In genomic region chr12:40287369-40287975, GRCh38 we compare ENCODE assay signal across 18 cellular contexts.
A peak's percentile ranks its signal among the peaks of the same experiment; 100 is the strongest.
DNase-seq lines count a peak whose midpoint lies in the region; ATAC-seq and TF ChIP-seq lines count a peak whose summit lies in the region.
"Had no signal": no experiment of that assay in that cellular context is flagged by ENCODE, and none has a peak within 500 bp of the region (broad histone marks: within the 10 kb centered on the region; RNA-seq: fewer than 3 reads in every experiment).

No MANE protein-coding gene starts in this region.

- peak; percentile 7 for DNase-seq in Caki2 (ENCODE audit: low read depth)
- peak; percentile 4 for DNase-seq in PC-3
- DNase-seq in kidney tubule cell (ENCODE audit: low spot score) = peak; percentile 56
- peak; percentile 48 for DNase-seq in renal cortical epithelial cell (ENCODE audit: low read depth)
- DNase-seq in lower leg skin (ENCODE audit: low spot score in 2 of 2) = no peak
- DNase-seq in foreskin fibroblast = no peak
- no peak for DNase-seq in osteoblast (ENCODE audit: insufficient read length, low spot score, missing footprints)
- no peak for DNase-seq in transverse colon
- DNase-seq: Calu3; CD4-positive, CD25-positive, alpha-beta regulatory T cell; CD8-positive, alpha-beta T cell; DMS53; DMS79 treated with DMSO at 0.1 percent for 48 hours; GF-D8; H7 had no signal

- no peaks in the 10 kb centered on the region for H3K9me2 ChIP-seq in PC-3 (replicated peaks; ENCODE audit: low read length)

- in situ Hi-C loops in Caki2 (cut with HindIII; ENCODE audit: low pct_unique_long_range_greater_than_20kb, low sequenced_read_pairs) (no loop called here), transverse colon (cut with MboI; ENCODE audit: low pct_ligation_motif_present in 1 of 4, low pct_unique_long_range_greater_than_20kb in 1 of 4, low sequenced_read_pairs in 3 of 4) (no loop called here)

- POLR2A ChIA-PET in PC-3 (lab: Charles Lee; ENCODE audit: unreplicated experiment) = no interaction called here

- TF ChIP-seq CTCF in PC-3 (conservative IDR thresholded peaks at IDR 0.05; ENCODE audit: low read depth, low read length) (no peak), lower leg skin (IDR thresholded peaks at IDR 0.05) (no peak), foreskin fibroblast (IDR thresholded peaks at IDR 0.05; ENCODE audit: low read depth, low read length) (no peak), osteoblast (IDR thresholded peaks at IDR 0.05; ENCODE audit: extremely low read depth, low read depth, low read length) (no peak), transverse colon (IDR thresholded peaks at IDR 0.05) (no peak)

- no peaks in the 10 kb centered on the region for H3K79me2 ChIP-seq in PC-3 (ENCODE audit: low read length)
- H3K79me2 ChIP-seq in osteoblast (ENCODE audit: insufficient read depth, low read length) = no peaks in the 10 kb centered on the region

- WGBS in lower leg skin, 2 donors = 93 to 94% methylated on average over 7 of the region's 7 CpGs
- 84 to 87% methylated on average over 7 of the region's 7 CpGs for WGBS in transverse colon (ENCODE audit: low coverage in 1 of 2), 2 donors

- H3K9ac ChIP-seq in PC-3 (ENCODE audit: low read length) = no peak overlapping the region
- H3K9ac ChIP-seq: BLaER1, GM23248 had no signal

- TF ChIP-seq EP300 in transverse colon (IDR thresholded peaks at IDR 0.05; ENCODE audit: low read depth) = no peak

- TF ChIP-seq POLR2A in lower leg skin (IDR thresholded peaks at IDR 0.05) = no peak
- TF ChIP-seq POLR2A in transverse colon (IDR thresholded peaks at IDR 0.05) = no peak

- no peaks in the 10 kb centered on the region for H3K36me3 ChIP-seq in PC-3 (ENCODE audit: low read depth, low read length)
- H3K36me3 ChIP-seq in osteoblast (ENCODE audit: insufficient read depth, low read length) = no peaks in the 10 kb centered on the region
- peaks cover 0 to 10% (median 0%) of the 10 kb centered on the region in 4 donors for H3K36me3 ChIP-seq in transverse colon
- H3K36me3 ChIP-seq: BLaER1 had no signal

- H3K4me2 ChIP-seq in PC-3 (ENCODE audit: low read length) (no peak overlapping the region), osteoblast (ENCODE audit: insufficient read depth, low read length) (no peak overlapping the region)
- H3K4me2 ChIP-seq: BLaER1 had no signal

- ATAC-seq in PC-3 = no peak
- ATAC-seq: CD8-positive, alpha-beta T cell had no signal

- H3K27me3 ChIP-seq in PC-3 (ENCODE audit: low read length) (no peaks in the 10 kb centered on the region), osteoblast (ENCODE audit: insufficient read depth, low read length) (no peaks in the 10 kb centered on the region), transverse colon (no peaks in the 10 kb centered on the region)
- H3K27me3 ChIP-seq: BLaER1 had no signal

- H3K4me3 ChIP-seq in PC-3 (ENCODE audit: low read length) (no peak overlapping the region), lower leg skin (ENCODE audit: low read depth, poor library complexity, severe bottlenecking) (no peak overlapping the region), foreskin fibroblast (ENCODE audit: low read depth in 1 of 2, low read length in 2 of 2) (no peak overlapping the region), osteoblast (ENCODE audit: insufficient read depth, low read length) (no peak overlapping the region), transverse colon (no peak overlapping the region)
- H3K4me3 ChIP-seq: BLaER1, GM23248 had no signal

- H3F3A ChIP-seq in PC-3 (ENCODE audit: low read length, unreplicated experiment) = no peaks in the 10 kb centered on the region

- BruUV-seq in PC-3 (replicated peaks; lab: Mats Ljungman, UMichigan) = no TSS peak

- H3K9me3 ChIP-seq in PC-3 (ENCODE audit: low read length) = no peaks in the 10 kb centered on the region
- no peaks in the 10 kb centered on the region for H3K9me3 ChIP-seq in osteoblast (ENCODE audit: low read depth, low read length)
- H3K9me3 ChIP-seq in transverse colon = peaks cover 0 to 3% of the 10 kb centered on the region in 2 donors
- H3K9me3 ChIP-seq: BLaER1 had no signal

- H3K4me1 ChIP-seq in PC-3 (ENCODE audit: insufficient read depth, low read length) (0 out of 2 replicates have a peak, but pooled peaks cover 4% of the 10 kb centered on the region), osteoblast (ENCODE audit: insufficient read depth, low read length) (no peaks in the 10 kb centered on the region), transverse colon (no peaks in the 10 kb centered on the region)
- H3K4me1 ChIP-seq: BLaER1 had no signal

- CTCF ChIA-PET in PC-3 (lab: Charles Lee) = interaction anchor here (0.5 kb wide), 1 partner anchor 134 kb away, joined by 3 read pairs; no protein-coding TSS in a partner anchor

- H3K27ac ChIP-seq in PC-3 (ENCODE audit: low read length) = no peak overlapping the region
- no peak overlapping the region for H3K27ac ChIP-seq in osteoblast (ENCODE audit: low read depth, low read length)
- H3K27ac ChIP-seq in transverse colon = no peak overlapping the region
- H3K27ac ChIP-seq: BLaER1, C4-2B, GM23248 had no signal

- H4K20me1 ChIP-seq in PC-3 (ENCODE audit: low read length) = no peaks in the 10 kb centered on the region
- no peaks in the 10 kb centered on the region for H4K20me1 ChIP-seq in osteoblast (ENCODE audit: insufficient read depth, low read length)
- H4K20me1 ChIP-seq: BLaER1 had no signal

- no peak overlapping the region for H2AFZ ChIP-seq in PC-3 (ENCODE audit: low read length)
- H2AFZ ChIP-seq in osteoblast (ENCODE audit: low read length) = no peak overlapping the region
- H2AFZ ChIP-seq: GM23248 had no signal

- intact Hi-C loops in PC-3 (cut with micrococcal nuclease) = no loop called here
- intact Hi-C loops in lower leg skin (cut with DNase I; ENCODE audit: low total_unique reads) = no loop called here
- intact Hi-C loops in transverse colon (cut with DNase I; ENCODE audit: low total_unique reads) = no loop called here

Comparison
In these comparisons a context has a peak if more than half of its experiments do, and no peak if none do; other contexts are left out.
1. DNase-seq: peak in Caki2 (single experiment), PC-3 (single experiment), kidney tubule cell (single experiment) and renal cortical epithelial cell (single experiment); none in lower leg skin (0 of 2), foreskin fibroblast (0 of 2), osteoblast (single experiment) and transverse colon (single experiment).